ENCODE assay signal across 1 cellular context in the genomic region with DNA sequence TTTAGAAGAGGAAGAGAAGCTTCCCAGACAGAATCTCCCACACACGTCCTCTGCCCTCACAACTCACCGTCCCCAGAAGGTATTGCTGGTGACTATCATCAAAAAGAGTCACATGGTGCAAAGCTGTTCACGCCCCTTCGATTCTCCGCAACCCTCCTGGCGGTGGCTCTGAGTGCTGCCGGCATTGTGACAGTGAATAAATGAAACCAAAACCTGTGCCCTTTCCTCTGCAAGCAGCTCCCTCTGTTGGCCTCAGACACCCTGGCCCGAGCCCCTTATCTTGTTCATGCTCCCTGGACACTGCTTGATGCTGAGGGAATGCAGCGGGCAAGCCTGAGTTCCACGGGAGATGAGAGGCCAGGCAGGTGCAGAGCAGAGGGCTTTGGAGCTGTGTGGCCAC.
TF ChIP-seq lines count a peak whose summit lies in the region.

No MANE protein-coding gene starts in this region.

TF ChIP-seq in HepG2, 621 proteins besides CTCF, POLR2A, EP300 and RAD21 (continued from another document):
- TF ChIP-seq ZNF609 (CRISPR knock-in tag; IDR thresholded peaks at IDR 0.05; ENCODE audit: borderline replicate concordance) (no peak), FOXK1 (CRISPR knock-in tag; IDR thresholded peaks at IDR 0.05; ENCODE audit: borderline replicate concordance, low read depth) (no peak), ZNF430 (CRISPR knock-in tag; IDR thresholded peaks at IDR 0.05) (no peak)
